9 cellular contexts compared by ENCODE assay signal in the genomic region with DNA sequence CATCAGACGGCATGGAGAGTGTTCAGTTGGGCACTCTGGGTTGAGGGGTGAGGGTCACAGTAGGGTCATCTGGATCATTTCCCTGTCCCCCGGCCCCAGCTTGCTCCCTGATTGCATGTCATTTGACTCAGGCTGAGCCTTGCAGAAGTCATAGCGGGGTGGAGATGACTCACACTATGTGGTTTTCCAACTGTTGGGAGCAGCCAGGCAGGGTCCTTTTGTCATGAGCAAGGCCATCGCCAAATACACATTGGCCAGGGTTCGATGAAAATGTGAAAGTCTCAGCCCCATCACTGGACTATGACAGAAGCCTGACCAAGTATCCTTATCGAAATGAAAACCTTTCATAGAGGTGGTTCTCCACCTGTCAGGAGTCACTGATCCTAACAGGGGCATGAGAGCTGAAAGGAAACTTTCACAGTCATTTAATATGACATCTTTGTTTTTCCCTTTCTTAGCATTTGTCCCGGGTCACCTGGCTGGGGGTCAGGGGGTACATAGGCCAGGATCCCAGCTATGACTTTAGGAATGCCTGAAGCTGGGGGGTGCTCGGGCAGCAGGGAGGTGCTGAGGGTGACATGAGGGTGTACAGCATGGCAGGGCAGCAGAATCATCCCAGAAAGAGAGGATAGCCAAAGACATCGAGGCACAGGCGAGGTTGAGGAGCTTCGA.
DNase-seq lines count a peak whose midpoint lies in the region; ATAC-seq, FAIRE-seq and TF ChIP-seq lines count a peak whose summit lies in the region.
"Had no signal": no experiment of that assay in that cellular context is flagged by ENCODE, and none has a peak within 500 bp of the region (broad histone marks: within the 10 kb centered on the region; RNA-seq: fewer than 3 reads in every experiment).

No MANE protein-coding gene starts in this region.

- no peak overlapping the region for H3K4me2 ChIP-seq in Loucy (ENCODE audit: low read depth, low read length, poor library complexity, severe bottlenecking)
- H3K4me2 ChIP-seq in K562 (ENCODE audit: insufficient read depth, low read length), result peak overlapping the region; percentile 29; the same call in 1 of the 2 replicates

- H3K4me3 ChIP-seq in Loucy (ENCODE audit: low read length, poor library complexity, severe bottlenecking), result no peak overlapping the region
- H3K4me3 ChIP-seq in K562, result no peak overlapping the region

- TF ChIP-seq CTCF in Loucy (conservative IDR thresholded peaks at IDR 0.05; ENCODE audit: low read length) (no peak), K562 (IDR thresholded peaks at IDR 0.05 in 2 of 3, conservative IDR thresholded peaks at IDR 0.05 in 1 of 3; ENCODE audit: insufficient read depth in 2 of 3, low read depth in 1 of 3, low read length in 3 of 3) (no peak)
- TF ChIP-seq CTCF in CD4-positive, alpha-beta T cell (IDR thresholded peaks at IDR 0.05), result no peak

- peak; percentile 81 for FAIRE-seq in K562 (lab: Jason Lieb, UNC)

- peaks cover 66% of the 10 kb centered on the region for H3K4me1 ChIP-seq in Loucy (ENCODE audit: insufficient read depth, low read length, poor library complexity, severe bottlenecking)
- H3K4me1 ChIP-seq in K562 (replicated peaks in 1 of 2; ENCODE audit: control insufficient read depth in 2 of 2, insufficient read depth in 2 of 2, low read length in 2 of 2), result peaks cover 51 to 92% of the 10 kb centered on the region in 2 experiments

- H3K9me3 Mint-ChIP-seq in T-helper 2 cell treated with Interferon-gamma antibody and Interleukin-4, amounts not matched to agents 5 μg/mL and 100 μg/mL, for 36 hours, result no peaks in the 10 kb centered on the region
- H3K9me3 Mint-ChIP-seq in CD4-positive, alpha-beta T cell, result no peaks in the 10 kb centered on the region

- peak; percentile 79 for TF ChIP-seq EP300 in K562 (IDR thresholded peaks at IDR 0.05; ENCODE audit: low read length)

- H3K27ac Mint-ChIP-seq in T-helper 2 cell treated with Interferon-gamma antibody and Interleukin-4, amounts not matched to agents 5 μg/mL and 100 μg/mL, for 36 hours, result no peak overlapping the region
- H3K27ac Mint-ChIP-seq in CD4-positive, alpha-beta T cell, result no peak overlapping the region

- H3K27me3 ChIP-seq in Loucy (ENCODE audit: insufficient read depth, low read length, poor library complexity, severe bottlenecking), result no peaks in the 10 kb centered on the region
- H3K27me3 ChIP-seq in K562 (ENCODE audit: control insufficient read depth in 2 of 2, insufficient read depth in 2 of 2, low read length in 2 of 2), result no peaks in the 10 kb centered on the region
- no peaks in the 10 kb centered on the region for H3K27me3 ChIP-seq in CD4-positive, alpha-beta T cell (ENCODE audit: control insufficient read depth, insufficient read depth, low read length)

- 0 out of 2 replicates have a peak, but pooled peaks have one; percentile 11 for TF ChIP-seq POLR2A in K562 (conservative IDR thresholded peaks at IDR 0.05)

- H3K4me1 Mint-ChIP-seq in T-helper 2 cell treated with Interferon-gamma antibody and Interleukin-4, amounts not matched to agents 5 μg/mL and 100 μg/mL, for 36 hours (ENCODE audit: low read depth), result peaks cover 29% of the 10 kb centered on the region
- H3K4me1 Mint-ChIP-seq in CD4-positive, alpha-beta T cell (ENCODE audit: low read depth), result peaks cover 17% of the 10 kb centered on the region

- H2AFZ ChIP-seq in Loucy (ENCODE audit: low read length), result 0 out of 2 replicates have a peak overlapping the region, but pooled peaks have one; percentile 18
- peak overlapping the region; percentile 76 for H2AFZ ChIP-seq in K562 (ENCODE audit: low read depth, low read length)

- H3K9me1 ChIP-seq in K562 (ENCODE audit: control insufficient read depth, insufficient read depth, low read length), result no peaks in the 10 kb centered on the region

- BruUV-seq in K562 (replicated peaks; lab: Mats Ljungman, UMichigan), result no TSS peak

- no peaks in the 10 kb centered on the region for H3K9me2 ChIP-seq in Loucy (replicated peaks; ENCODE audit: low read depth, low read length)

- no peak overlapping the region for H3K4me3 Mint-ChIP-seq in T-helper 2 cell treated with Interferon-gamma antibody and Interleukin-4, amounts not matched to agents 5 μg/mL and 100 μg/mL, for 36 hours
- H3K4me3 Mint-ChIP-seq in CD4-positive, alpha-beta T cell, result no peak overlapping the region

- DNase-seq in AG08395 (ENCODE audit: low spot score), result peak; percentile 76
- peak in 3 of 4 experiments; percentile 15 to 85 (median 62) for DNase-seq in K562 (ENCODE audit: extremely low read depth in 1 of 4, low spot score in 3 of 4)
- peak; percentile 47 for DNase-seq in mesenteric fat pad (ENCODE audit: low spot score)
- no peak for DNase-seq in T-helper 2 cell treated with Interferon-gamma antibody and Interleukin-4, amounts not matched to agents 5 μg/mL and 100 μg/mL, for 36 hours (ENCODE audit: low spot score)
- no peak for DNase-seq in DMS153 treated with DMSO at 0.1 percent for 48 hours (lab: John Stamatoyannopoulos, UW; ENCODE audit: unreplicated experiment)
- no peak for DNase-seq in CD4-positive, alpha-beta T cell
- DNase-seq: DMS79 had no signal

- H3K27ac ChIP-seq in K562 (ENCODE audit: extremely low read depth, low read depth, low read length), result peak overlapping the region; percentile 81
- no peak overlapping the region for H3K27ac ChIP-seq in CD4-positive, alpha-beta T cell (ENCODE audit: low read depth, low read length)

- peak overlapping the region; percentile 4 for H3K9ac ChIP-seq in Loucy (ENCODE audit: low read depth, low read length, poor library complexity, severe bottlenecking)
- H3K9ac ChIP-seq in K562 (ENCODE audit: insufficient read depth in 1 of 2, low read depth in 2 of 2, low read length in 2 of 2), result peak overlapping the region; percentile 53 to 65; a peak in 3 of 4 replicates

- TF ChIP-seq RAD21 in K562 (CRISPR knock-in tag; conservative IDR thresholded peaks at IDR 0.05 in 1 of 2, IDR thresholded peaks at IDR 0.05 in 1 of 2), result no peak

- no peaks in the 10 kb centered on the region for H3K36me3 ChIP-seq in Loucy (ENCODE audit: insufficient read depth, low read length)
- no peaks in the 10 kb centered on the region; the same call in 2 of the 3 replicates for H3K36me3 ChIP-seq in K562 (ENCODE audit: control insufficient read depth, insufficient read depth, low read length)

- 0 out of 2 replicates have a peak, but pooled peaks cover 5% of the 10 kb centered on the region for H3F3A ChIP-seq in Loucy (ENCODE audit: low read depth)

- H3K27me3 Mint-ChIP-seq in T-helper 2 cell treated with Interferon-gamma antibody and Interleukin-4, amounts not matched to agents 5 μg/mL and 100 μg/mL, for 36 hours (ENCODE audit: low read depth), result peaks cover 3% of the 10 kb centered on the region
- H3K27me3 Mint-ChIP-seq in CD4-positive, alpha-beta T cell, result no peaks in the 10 kb centered on the region

- H4K20me1 ChIP-seq in Loucy (ENCODE audit: insufficient read depth, low read length, poor library complexity, severe bottlenecking) (no peaks in the 10 kb centered on the region), K562 (replicated peaks; ENCODE audit: control insufficient read depth, insufficient read depth, low read length) (no peaks in the 10 kb centered on the region)

- ATAC-seq in K562 (peak; percentile 60), HG02759 (IDR thresholded peaks at IDR 0.05; ENCODE audit: unreplicated experiment) (no peak)
- no peak for ATAC-seq in CD4-positive, alpha-beta T cell (ENCODE audit: poor library complexity)

- H3K36me3 Mint-ChIP-seq in T-helper 2 cell treated with Interferon-gamma antibody and Interleukin-4, amounts not matched to agents 5 μg/mL and 100 μg/mL, for 36 hours (ENCODE audit: low read depth), result no peaks in the 10 kb centered on the region
- H3K36me3 Mint-ChIP-seq in CD4-positive, alpha-beta T cell (ENCODE audit: low read depth), result no peaks in the 10 kb centered on the region

- POLR2A ChIA-PET in K562 (lab: Yijun Ruan, JAX), result interaction anchor here (0.5 to 2.7 kb wide), 6 partner anchors 9 to 70 kb away, joined by 3 to 16 read pairs (median 4); a partner anchor contains a TSS
- POLR2A ChIA-PET in CD4-positive, alpha-beta T cell (lab: Charles Lee), result no interaction called here

- H3K9me3 ChIP-seq in Loucy (ENCODE audit: insufficient read depth, low read depth, low read length) (no peaks in the 10 kb centered on the region), K562 (replicated peaks; ENCODE audit: control insufficient read depth, insufficient read depth, low read depth, low read length) (no peaks in the 10 kb centered on the region)
- H3K9me3 ChIP-seq in CD4-positive, alpha-beta T cell (ENCODE audit: control insufficient read depth, low read length), result no peaks in the 10 kb centered on the region

- no peaks in the 10 kb centered on the region for H3K79me2 ChIP-seq in Loucy (ENCODE audit: insufficient read depth, low read length)
- H3K79me2 ChIP-seq in K562 (ENCODE audit: control insufficient read depth, insufficient read depth, low read length), result no peaks in the 10 kb centered on the region

- CTCF ChIA-PET in K562 (lab: Yijun Ruan, JAX; ENCODE audit: low intra/inter-chr PET ratio), result no interaction called here
- CTCF ChIA-PET in CD4-positive, alpha-beta T cell (lab: Charles Lee), result no interaction called here

- intact Hi-C loops in K562 (cut with micrococcal nuclease), result loop anchor here (5.0 kb wide), 1 partner anchor 104 kb away; no protein-coding TSS in a partner anchor
- intact Hi-C loops in CD4-positive, alpha-beta T cell (cut with DNase I, micrococcal nuclease), result no loop called here

- WGBS in K562 (ENCODE audit: insufficient coverage, low coverage, missing lambda C conversion rate), result 23% methylated on average over 11 of the region's 11 CpGs

- in situ Hi-C loops in K562 (cut with MboI), result no loop called here

Comparison
In these comparisons a context has a peak if more than half of its experiments do, and no peak if none do; other contexts are left out.
1. DNase-seq: peak in AG08395 (single experiment), K562 (3 of 4) and mesenteric fat pad (single experiment); none in T-helper 2 cell treated with Interferon-gamma antibody and Interleukin-4, amounts not matched to agents 5 μg/mL and 100 μg/mL, for 36 hours (single experiment), DMS153 treated with DMSO at 0.1 percent for 48 hours (single experiment) and CD4-positive, alpha-beta T cell (0 of 10).